21 cellular contexts compared by ENCODE assay signal in genomic region chr7:81603-82342, GRCh38.
DNase-seq lines count a peak whose midpoint lies in the region; ATAC-seq and TF ChIP-seq lines count a peak whose summit lies in the region.
"Had no signal": no experiment of that assay in that cellular context is flagged by ENCODE, and none has a peak within 500 bp of the region (broad histone marks: within the 10 kb centered on the region; RNA-seq: fewer than 3 reads in every experiment).

No MANE protein-coding gene starts in this region.

- H3K36me3 ChIP-seq in endodermal cell (ENCODE audit: control insufficient read depth, insufficient read depth, low read length): no peaks in the 10 kb centered on the region
- H3K36me3 ChIP-seq: SJSA1 had no signal

- TF ChIP-seq CTCF in coronary artery (IDR thresholded peaks at IDR 0.05) (no peak), nephron (IDR thresholded peaks at IDR 0.05; ENCODE audit: unreplicated experiment in 3 of 3) (no peak), endodermal cell (conservative IDR thresholded peaks at IDR 0.05) (no peak)

- H3K9me3 Mint-ChIP-seq in stimulated activated naive CD8-positive, alpha-beta T cell treated with anti-CD3 and anti-CD28 coated beads, Interleukin-15, amount 100 ng/mL, for 72 hours: no peaks in the 10 kb centered on the region
- H3K9me3 Mint-ChIP-seq in nephron (no peaks in the 10 kb centered on the region), endodermal cell (no peaks in the 10 kb centered on the region)
- H3K9me3 Mint-ChIP-seq: CD4-positive, alpha-beta memory T cell; mesothelial cell of epicardium; stimulated activated naive CD8-positive, alpha-beta T cell treated with anti-CD3 and anti-CD28 coated beads, Interleukin-15, Interleukin-2, amounts not matched to agents 100 ng/mL and 50 ng/mL, for 24 hours had no signal

- no peaks in the 10 kb centered on the region for H3K27me3 Mint-ChIP-seq in stimulated activated naive CD8-positive, alpha-beta T cell treated with anti-CD3 and anti-CD28 coated beads, Interleukin-15, amount 100 ng/mL, for 72 hours
- peaks cover 29% of the 10 kb centered on the region for H3K27me3 Mint-ChIP-seq in nephron (ENCODE audit: low read depth)
- H3K27me3 Mint-ChIP-seq in endodermal cell (ENCODE audit: insufficient read depth): peaks cover 6% of the 10 kb centered on the region
- H3K27me3 Mint-ChIP-seq: stimulated activated naive CD8-positive, alpha-beta T cell treated with anti-CD3 and anti-CD28 coated beads, Interleukin-15, Interleukin-2, amounts not matched to agents 100 ng/mL and 50 ng/mL, for 24 hours had no signal

- no peak overlapping the region for H3K27ac Mint-ChIP-seq in stimulated activated naive CD8-positive, alpha-beta T cell treated with anti-CD3 and anti-CD28 coated beads, Interleukin-15, amount 100 ng/mL, for 72 hours
- peak overlapping the region in 2 of 3 experiments; percentile 10 to 62 for H3K27ac Mint-ChIP-seq in nephron
- no peak overlapping the region for H3K27ac Mint-ChIP-seq in endodermal cell
- H3K27ac Mint-ChIP-seq: CD4-positive, alpha-beta memory T cell; mesothelial cell of epicardium; stimulated activated naive CD8-positive, alpha-beta T cell treated with anti-CD3 and anti-CD28 coated beads, Interleukin-15, Interleukin-2, amounts not matched to agents 100 ng/mL and 50 ng/mL, for 24 hours had no signal

- H3K27ac ChIP-seq in coronary artery (no peak overlapping the region), endodermal cell (ENCODE audit: low read depth, low read length) (no peak overlapping the region)
- H3K27ac ChIP-seq: HL-60, SJSA1 had no signal

- no peak overlapping the region for H3K9ac ChIP-seq in endodermal cell (ENCODE audit: extremely low read depth, low read length, poor library complexity, severe bottlenecking)

- no peak overlapping the region for H3K4me3 ChIP-seq in coronary artery
- no peak overlapping the region for H3K4me3 ChIP-seq in endodermal cell (ENCODE audit: low read length)
- H3K4me3 ChIP-seq: SJSA1 had no signal

- no peaks in the 10 kb centered on the region for H3K9me3 ChIP-seq in endodermal cell (ENCODE audit: control insufficient read depth, low read length)
- H3K9me3 ChIP-seq: SJSA1 had no signal

- no peaks in the 10 kb centered on the region for H3K4me1 ChIP-seq in endodermal cell (ENCODE audit: control insufficient read depth, insufficient read depth, low read length)
- H3K4me1 ChIP-seq: SJSA1 had no signal

- WGBS in endodermal cell (ENCODE audit: insufficient coverage in 1 of 2, insufficient read length in 1 of 2), 2 experiments: 72 to 79% methylated on average over 8 to 22 of the region's 22 CpGs

- H3K4me1 Mint-ChIP-seq in stimulated activated naive CD8-positive, alpha-beta T cell treated with anti-CD3 and anti-CD28 coated beads, Interleukin-15, amount 100 ng/mL, for 72 hours: no peaks in the 10 kb centered on the region
- H3K4me1 Mint-ChIP-seq in nephron (peaks cover 38% of the 10 kb centered on the region), endodermal cell (peaks cover 22% of the 10 kb centered on the region)
- H3K4me1 Mint-ChIP-seq: CD4-positive, alpha-beta memory T cell had no signal

- DNase-seq in stimulated activated naive CD8-positive, alpha-beta T cell treated with anti-CD3 and anti-CD28 coated beads, Interleukin-15, amount 100 ng/mL, for 72 hours: no peak
- no peak for DNase-seq in stimulated activated naive CD8-positive, alpha-beta T cell treated with anti-CD3 and anti-CD28 coated beads, Interleukin-15, Interleukin-2, amounts not matched to agents 100 U/mL and 50 U/mL, for 24 hours
- DNase-seq in coronary artery (ENCODE audit: low spot score) (peak; percentile 45), endodermal cell (no peak)
- no peak for DNase-seq in stimulated activated CD4-positive, alpha-beta T cell treated with anti-CD3 and anti-CD28 coated beads, Interleukin-1b, Interleukin-23, amount 100 ng/mL, for 48 hours
- DNase-seq: activated CD4-positive, alpha-beta T cell treated with anti-CD3 and anti-CD28 coated beads for 1 hour; activated naive CD4-positive, alpha-beta T cell treated with Interleukin-2 at 50 U/mL for 16 hours; CD4-positive, alpha-beta memory T cell; DMS79 treated with DMSO at 0.1 percent for 48 hours; GOT3; KBM-7; NCI-H774; OCI-M1 had no signal

- peak; percentile 19 for ATAC-seq in stimulated activated naive CD8-positive, alpha-beta T cell treated with anti-CD3 and anti-CD28 coated beads, Interleukin-15, amount 100 ng/mL, for 72 hours
- ATAC-seq in stimulated activated naive CD8-positive, alpha-beta T cell treated with anti-CD3 and anti-CD28 coated beads, Interleukin-15, Interleukin-2, amounts not matched to agents 100 U/mL and 50 U/mL, for 24 hours: no peak
- ATAC-seq in HG02840 (IDR thresholded peaks at IDR 0.05; ENCODE audit: low FRiP score, unreplicated experiment) (no peak), GM21381 (IDR thresholded peaks at IDR 0.05; ENCODE audit: unreplicated experiment) (no peak)
- ATAC-seq: right cardiac atrium had no signal

- H3K36me3 Mint-ChIP-seq in nephron (ENCODE audit: low read depth) (no peaks in the 10 kb centered on the region), endodermal cell (ENCODE audit: low read depth) (no peaks in the 10 kb centered on the region)
- H3K36me3 Mint-ChIP-seq: CD4-positive, alpha-beta memory T cell; mesothelial cell of epicardium had no signal

- H3K4me3 Mint-ChIP-seq in stimulated activated naive CD8-positive, alpha-beta T cell treated with anti-CD3 and anti-CD28 coated beads, Interleukin-15, amount 100 ng/mL, for 72 hours: no peak overlapping the region
- H3K4me3 Mint-ChIP-seq in nephron (no peak overlapping the region), endodermal cell (no peak overlapping the region)
- H3K4me3 Mint-ChIP-seq: CD4-positive, alpha-beta memory T cell; mesothelial cell of epicardium; stimulated activated naive CD8-positive, alpha-beta T cell treated with anti-CD3 and anti-CD28 coated beads, Interleukin-15, Interleukin-2, amounts not matched to agents 100 ng/mL and 50 ng/mL, for 24 hours had no signal

- H3K27me3 ChIP-seq in endodermal cell (ENCODE audit: control insufficient read depth, insufficient read depth, low read length, poor library complexity, severe bottlenecking): no peaks in the 10 kb centered on the region
- H3K27me3 ChIP-seq: SJSA1 had no signal

Comparison
In these comparisons a context has a peak if more than half of its experiments do, and no peak if none do; other contexts are left out.
1. H3K27ac Mint-ChIP-seq: peak in nephron (2 of 3); none in stimulated activated naive CD8-positive, alpha-beta T cell treated with anti-CD3 and anti-CD28 coated beads, Interleukin-15, amount 100 ng/mL, for 72 hours (0 of 2) and endodermal cell (single experiment).